Comparison of ENCODE assay signal across 7 cellular contexts in the genomic region with DNA sequence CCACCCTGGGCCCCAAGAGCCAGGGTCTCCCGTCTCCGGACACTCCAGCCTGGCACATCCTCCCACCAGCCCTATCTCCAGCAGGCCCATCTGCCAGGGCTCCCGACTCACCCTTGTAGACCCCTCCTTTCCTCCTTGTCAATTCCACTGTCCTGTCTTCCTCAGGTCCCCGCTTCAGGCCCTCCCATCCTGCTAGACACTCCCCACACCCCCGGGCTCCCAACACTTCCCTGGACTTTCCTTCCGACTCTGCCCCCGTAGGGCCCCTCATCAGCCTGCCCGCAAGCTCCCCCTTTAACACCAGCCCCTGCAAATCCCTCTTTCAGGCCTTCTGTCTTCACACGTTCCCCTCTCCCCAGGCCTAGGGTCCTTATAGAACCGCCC. TPM values are rescaled to one million over a fixed set of nuclear protein-coding genes. Genes with fewer than 3 reads are reported as not detected.
DNase-seq lines count a peak whose midpoint lies in the region; ATAC-seq, FAIRE-seq and TF ChIP-seq lines count a peak whose summit lies in the region.
"Had no signal": no experiment of that assay in that cellular context is flagged by ENCODE, and none has a peak within 500 bp of the region (broad histone marks: within the 10 kb centered on the region; RNA-seq: fewer than 3 reads in every experiment).

No MANE protein-coding gene starts in this region.

- no peak overlapping the region for H3K9ac ChIP-seq in HepG2 (ENCODE audit: insufficient read depth, low read depth, low read length)

- DNase-seq in HepG2 (ENCODE audit: low spot score) (no peak), right lobe of liver (no peak), glutamatergic neuron (peak; percentile 21), uterus (no peak), GM12892 (ENCODE audit: insufficient read length) (no peak), NCI-H748 (lab: John Stamatoyannopoulos, UW; ENCODE audit: unreplicated experiment) (no peak)
- DNase-seq: GDM1 had no signal

- H3K36me3 ChIP-seq in HepG2 (replicated peaks in 1 of 2; ENCODE audit: control insufficient read depth in 1 of 2, insufficient read depth in 2 of 2, low read length in 2 of 2), result peaks cover 0 to 5% of the 10 kb centered on the region in 2 experiments; a peak in 2 of 5 replicates
- H3K36me3 ChIP-seq in right lobe of liver, result no peaks in the 10 kb centered on the region
- H3K36me3 ChIP-seq in uterus, result no peaks in the 10 kb centered on the region

- H3K4me2 ChIP-seq in HepG2 (ENCODE audit: low read depth, low read length), result no peak overlapping the region

- FAIRE-seq in HepG2 (lab: Jason Lieb, UNC), result no peak
- FAIRE-seq in GM12892 (lab: Jason Lieb, UNC), result no peak

- H3K79me2 ChIP-seq in HepG2 (ENCODE audit: insufficient read depth, low read length), result no peaks in the 10 kb centered on the region

- no peaks in the 10 kb centered on the region for H3K9me3 ChIP-seq in HepG2 (ENCODE audit: low read length)
- no peaks in the 10 kb centered on the region for H3K9me3 ChIP-seq in right lobe of liver
- no peaks in the 10 kb centered on the region for H3K9me3 ChIP-seq in uterus

- H3K27ac ChIP-seq in HepG2 (ENCODE audit: extremely low read length, insufficient read depth, low read length) (no peak overlapping the region), right lobe of liver (no peak overlapping the region), uterus (peak overlapping the region; percentile 0 to 77)

- H3K27me3 ChIP-seq in HepG2 (ENCODE audit: control insufficient read depth in 1 of 2, insufficient read depth in 2 of 2, low read length in 2 of 2) (no peaks in the 10 kb centered on the region), right lobe of liver (no peaks in the 10 kb centered on the region), uterus (no peaks in the 10 kb centered on the region)

- H3K27ac Mint-ChIP-seq in glutamatergic neuron (ENCODE audit: unreplicated experiment), result peak overlapping the region; percentile 82

- H3K36me3 Mint-ChIP-seq in glutamatergic neuron (ENCODE audit: unreplicated experiment), result no peaks in the 10 kb centered on the region

- H3K4me3 Mint-ChIP-seq in glutamatergic neuron (ENCODE audit: unreplicated experiment), result peak overlapping the region; percentile 94

- TF ChIP-seq RAD21 in HepG2 (CRISPR knock-in tag; IDR thresholded peaks at IDR 0.05), result no peak

- POLR2A ChIA-PET in HepG2 (lab: Yijun Ruan, JAX), result no interaction called here

- no peak overlapping the region for H2AFZ ChIP-seq in HepG2 (ENCODE audit: low read length)

- WGBS in HepG2 (ENCODE audit: low lambda C conversion rate), result 90% methylated on average over 8 of the region's 10 CpGs
- 66% methylated on average over 7 of the region's 10 CpGs for WGBS in right lobe of liver (ENCODE audit: insufficient coverage, low coverage, low lambda C conversion rate, missing lambda C conversion rate)

- intact Hi-C loops in HepG2 (cut with micrococcal nuclease; ENCODE audit: unreplicated experiment), result no loop called here
- intact Hi-C loops in right lobe of liver (cut with DNase I), result no loop called here
- intact Hi-C loops in uterus (cut with DNase I; ENCODE audit: low total_unique reads), result no loop called here

- in situ Hi-C loops in HepG2 (cut with HindIII; ENCODE audit: extremely low pct_ligation_motif_present, low pct_unique_long_range_greater_than_20kb), result no loop called here

- H3K4me3 ChIP-seq in HepG2 (replicated peaks in 1 of 3; ENCODE audit: insufficient read depth in 1 of 3, low read depth in 2 of 3, low read length in 3 of 3), result no peak overlapping the region
- no peak overlapping the region for H3K4me3 ChIP-seq in right lobe of liver
- peak overlapping the region; percentile 7 to 44 for H3K4me3 ChIP-seq in uterus

- H3K4me1 ChIP-seq in HepG2 (ENCODE audit: insufficient read depth, low read length) (no peaks in the 10 kb centered on the region), right lobe of liver (no peaks in the 10 kb centered on the region), uterus (no peaks in the 10 kb centered on the region)

- H3K4me1 Mint-ChIP-seq in glutamatergic neuron (ENCODE audit: low read depth, unreplicated experiment), result peaks cover 5% of the 10 kb centered on the region

- H4K20me1 ChIP-seq in HepG2 (ENCODE audit: insufficient read depth, low read length), result no peaks in the 10 kb centered on the region

- TF ChIP-seq POLR2A in HepG2 (IDR thresholded peaks at IDR 0.05; ENCODE audit: insufficient read depth in 1 of 2, low read depth in 2 of 2, low read length in 2 of 2) (no peak), right lobe of liver (IDR thresholded peaks at IDR 0.05) (no peak), uterus (IDR thresholded peaks at IDR 0.05) (no peak), GM12892 (IDR thresholded peaks at IDR 0.05; ENCODE audit: low read depth, low read length) (no peak)

- no peak for TF ChIP-seq EP300 in HepG2 (IDR thresholded peaks at IDR 0.05; ENCODE audit: low read depth in 2 of 2, low read length in 2 of 2)
- TF ChIP-seq EP300 in HepG2 (CRISPR knock-in tag; IDR thresholded peaks at IDR 0.05; ENCODE audit: borderline replicate concordance), result no peak

- no TSS peak for BruUV-seq in HepG2 (replicated peaks; lab: Mats Ljungman, UMichigan)

- TF ChIP-seq CTCF in HepG2 (CRISPR knock-in tag; IDR thresholded peaks at IDR 0.05) (no peak), right lobe of liver (IDR thresholded peaks at IDR 0.05) (no peak), glutamatergic neuron (IDR thresholded peaks at IDR 0.05; ENCODE audit: partially characterized antibody, unreplicated experiment) (no peak), uterus (IDR thresholded peaks at IDR 0.05) (no peak)

- H3K9me3 Mint-ChIP-seq in glutamatergic neuron (ENCODE audit: unreplicated experiment), result peaks cover 3% of the 10 kb centered on the region

- H3K27me3 Mint-ChIP-seq in glutamatergic neuron (ENCODE audit: unreplicated experiment), result peaks cover 5% of the 10 kb centered on the region

- CTCF ChIA-PET in HepG2 (lab: Yijun Ruan, JAX; ENCODE audit: low intra/inter-chr PET ratio, low total read pairs), result no interaction called here

- no peak for ATAC-seq in HepG2
- ATAC-seq in right lobe of liver, result no peak

RNA-seq across cellular contexts. Expression of gene PRAF2, which starts 1.1 kb away (rescaled TPM):
- total RNA-seq in HepG2 (2016; rRNA removed; fragmentation: Illumina TruSeq; extraction: Trizol), result 0.33 TPM in 1 of 2 replicates, not detected in the other
- total RNA-seq in HepG2 (2016; cell fraction: cytosol; rRNA removed; fragmentation: Illumina TruSeq; extraction: Trizol; ENCODE audit: low read depth), result not detected in 2 replicates
- total RNA-seq in HepG2 (2016; cell fraction: insoluble cytoplasmic fraction; rRNA removed; fragmentation: Illumina TruSeq; extraction: Trizol), result 0.37 TPM in 1 of 2 replicates, not detected in the other
- not detected in 2 replicates for total RNA-seq in HepG2 (2016; cell fraction: membrane; rRNA removed; fragmentation: Illumina TruSeq; extraction: Trizol)
- 1.0 TPM in 1 of 2 replicates, not detected in the other for total RNA-seq in HepG2 (2016; cell fraction: nucleus; rRNA removed; fragmentation: Illumina TruSeq; extraction: Trizol)
- polyA plus RNA-seq in HepG2 (2011; rRNA removed), result 2.6 and 4.3 TPM in 2 replicates
- polyA plus RNA-seq in HepG2 (2011; cell fraction: cytosol; rRNA removed), result 0.94 and 1.1 TPM in 2 replicates
- polyA plus RNA-seq in HepG2 (2011; cell fraction: nucleus; rRNA removed), result 16.4 and 19.7 TPM in 2 replicates
- polyA plus RNA-seq in HepG2 (2012), result 2.0 and 3.1 TPM in 2 replicates
- polyA plus RNA-seq in HepG2 (2016; cell fraction: cytosol; fragmentation: Illumina TruSeq; extraction: Trizol; ENCODE audit: low read depth), result 0.26 TPM in 1 of 2 replicates, not detected in the other
- 0.58 TPM in 1 of 2 replicates, not detected in the other for polyA plus RNA-seq in HepG2 (2016; cell fraction: insoluble cytoplasmic fraction; fragmentation: Illumina TruSeq; extraction: Trizol; ENCODE audit: low read depth)
- polyA plus RNA-seq in HepG2 (2016; cell fraction: membrane; fragmentation: Illumina TruSeq; extraction: Trizol; ENCODE audit: low read depth), result 0.17 and 0.50 TPM in 2 replicates
- 3.4 and 4.5 TPM in 2 replicates for polyA plus RNA-seq in HepG2 (2016; cell fraction: nucleus; fragmentation: Illumina TruSeq; extraction: Trizol; ENCODE audit: insufficient read depth, low read depth)
- polyA minus RNA-seq in HepG2 (2011; rRNA and poly(A)+ RNA removed; ENCODE audit: low replicate concordance), result 0.84 and 7.9 TPM in 2 replicates
- not detected in 2 replicates for polyA minus RNA-seq in HepG2 (2011; cell fraction: cytosol; rRNA and poly(A)+ RNA removed)
- 1.7 and 5.3 TPM in 2 replicates for polyA minus RNA-seq in HepG2 (2011; cell fraction: nucleus; rRNA and poly(A)+ RNA removed)
- 10 to 100 TPM in 1 of 6 experiments, 1 to 10 TPM in 5; 3.1 to 11.2 (median 5.1) TPM for total RNA-seq in right lobe of liver
- total RNA-seq in glutamatergic neuron (ENCODE audit: unreplicated experiment), result 41.5 TPM
- 10 to 100 TPM in 2 of 4 donors, 1 to 10 TPM in 1, under 1 TPM in 1; 0.77 to 45.2 (median 23.8) TPM for total RNA-seq in uterus
- 3.5 TPM for polyA plus RNA-seq in GM12892 (2012; ENCODE audit: missing spikeins)

RNA-seq across cellular contexts. Expression of gene WDR45, which starts 7.0 kb away (rescaled TPM):
- total RNA-seq in HepG2 (2016; rRNA removed; fragmentation: Illumina TruSeq; extraction: Trizol), result 14.0 and 16.4 TPM in 2 replicates
- total RNA-seq in HepG2 (2016; cell fraction: cytosol; rRNA removed; fragmentation: Illumina TruSeq; extraction: Trizol; ENCODE audit: low read depth), result 18.4 and 20.2 TPM in 2 replicates
- 16.0 and 19.4 TPM in 2 replicates for total RNA-seq in HepG2 (2016; cell fraction: insoluble cytoplasmic fraction; rRNA removed; fragmentation: Illumina TruSeq; extraction: Trizol)
- 18.8 and 22.7 TPM in 2 replicates for total RNA-seq in HepG2 (2016; cell fraction: membrane; rRNA removed; fragmentation: Illumina TruSeq; extraction: Trizol)
- 17.9 and 19.4 TPM in 2 replicates for total RNA-seq in HepG2 (2016; cell fraction: nucleus; rRNA removed; fragmentation: Illumina TruSeq; extraction: Trizol)
- polyA plus RNA-seq in HepG2 (2011; rRNA removed), result 65.5 and 91.1 TPM in 2 replicates
- polyA plus RNA-seq in HepG2 (2011; cell fraction: cytosol; rRNA removed), result 48.7 and 57.4 TPM in 2 replicates
- polyA plus RNA-seq in HepG2 (2011; cell fraction: nucleus; rRNA removed), result 386 and 474 TPM in 2 replicates
- polyA plus RNA-seq in HepG2 (2012), result 30.1 and 49.9 TPM in 2 replicates
- 15.5 and 17.3 TPM in 2 replicates for polyA plus RNA-seq in HepG2 (2016; cell fraction: cytosol; fragmentation: Illumina TruSeq; extraction: Trizol; ENCODE audit: low read depth)
- polyA plus RNA-seq in HepG2 (2016; cell fraction: insoluble cytoplasmic fraction; fragmentation: Illumina TruSeq; extraction: Trizol; ENCODE audit: low read depth), result 18.7 and 19.8 TPM in 2 replicates
- polyA plus RNA-seq in HepG2 (2016; cell fraction: membrane; fragmentation: Illumina TruSeq; extraction: Trizol; ENCODE audit: low read depth), result 14.2 and 18.3 TPM in 2 replicates
- 44.7 and 54.6 TPM in 2 replicates for polyA plus RNA-seq in HepG2 (2016; cell fraction: nucleus; fragmentation: Illumina TruSeq; extraction: Trizol; ENCODE audit: insufficient read depth, low read depth)
- polyA minus RNA-seq in HepG2 (2011; rRNA and poly(A)+ RNA removed; ENCODE audit: low replicate concordance), result 64.1 and 271 TPM in 2 replicates
- 14.8 and 18.8 TPM in 2 replicates for polyA minus RNA-seq in HepG2 (2011; cell fraction: cytosol; rRNA and poly(A)+ RNA removed)
- 53.6 and 83.3 TPM in 2 replicates for polyA minus RNA-seq in HepG2 (2011; cell fraction: nucleus; rRNA and poly(A)+ RNA removed)
- total RNA-seq in right lobe of liver, result 10 to 100 TPM; 31.8 to 65.2 (median 47.9) TPM
- total RNA-seq in glutamatergic neuron (ENCODE audit: unreplicated experiment), result 66.4 TPM
- total RNA-seq in uterus, result 10 to 100 TPM; 37.6 to 96.5 (median 58.7) TPM
- polyA plus RNA-seq in GM12892 (2012; ENCODE audit: missing spikeins), result 12.6 TPM

RNA-seq across cellular contexts. Expression of gene CCDC120, which starts 13.9 kb away (rescaled TPM):
- total RNA-seq in HepG2 (2016; rRNA removed; fragmentation: Illumina TruSeq; extraction: Trizol), result 0.89 and 1.3 TPM in 2 replicates
- 0.30 and 0.44 TPM in 2 replicates for total RNA-seq in HepG2 (2016; cell fraction: cytosol; rRNA removed; fragmentation: Illumina TruSeq; extraction: Trizol; ENCODE audit: low read depth)
- 0.61 and 1.2 TPM in 2 replicates for total RNA-seq in HepG2 (2016; cell fraction: insoluble cytoplasmic fraction; rRNA removed; fragmentation: Illumina TruSeq; extraction: Trizol)
- total RNA-seq in HepG2 (2016; cell fraction: membrane; rRNA removed; fragmentation: Illumina TruSeq; extraction: Trizol), result 0.83 and 0.90 TPM in 2 replicates
- total RNA-seq in HepG2 (2016; cell fraction: nucleus; rRNA removed; fragmentation: Illumina TruSeq; extraction: Trizol), result 1.0 and 2.0 TPM in 2 replicates
- polyA plus RNA-seq in HepG2 (2011; rRNA removed), result 3.2 and 3.7 TPM in 2 replicates
- 1.7 and 2.1 TPM in 2 replicates for polyA plus RNA-seq in HepG2 (2011; cell fraction: cytosol; rRNA removed)
- 11.3 and 13.0 TPM in 2 replicates for polyA plus RNA-seq in HepG2 (2011; cell fraction: nucleus; rRNA removed)
- 3.2 and 3.9 TPM in 2 replicates for polyA plus RNA-seq in HepG2 (2012)
- 0.15 and 0.16 TPM in 2 replicates for polyA plus RNA-seq in HepG2 (2016; cell fraction: cytosol; fragmentation: Illumina TruSeq; extraction: Trizol; ENCODE audit: low read depth)
- 2.4 and 3.0 TPM in 2 replicates for polyA plus RNA-seq in HepG2 (2016; cell fraction: insoluble cytoplasmic fraction; fragmentation: Illumina TruSeq; extraction: Trizol; ENCODE audit: low read depth)
- polyA plus RNA-seq in HepG2 (2016; cell fraction: membrane; fragmentation: Illumina TruSeq; extraction: Trizol; ENCODE audit: low read depth), result 0.78 and 1.0 TPM in 2 replicates
- 7.3 TPM in 2 replicates for polyA plus RNA-seq in HepG2 (2016; cell fraction: nucleus; fragmentation: Illumina TruSeq; extraction: Trizol; ENCODE audit: insufficient read depth, low read depth)
- polyA minus RNA-seq in HepG2 (2011; rRNA and poly(A)+ RNA removed; ENCODE audit: low replicate concordance), result 3.1 and 4.9 TPM in 2 replicates
- 1.3 and 1.4 TPM in 2 replicates for polyA minus RNA-seq in HepG2 (2011; cell fraction: cytosol; rRNA and poly(A)+ RNA removed)
- 2.8 and 4.2 TPM in 2 replicates for polyA minus RNA-seq in HepG2 (2011; cell fraction: nucleus; rRNA and poly(A)+ RNA removed)
- total RNA-seq in right lobe of liver, result 10 to 100 TPM in 1 of 6 experiments, 1 to 10 TPM in 5; 3.3 to 12.1 (median 4.5) TPM
- 17.6 TPM for total RNA-seq in glutamatergic neuron (ENCODE audit: unreplicated experiment)
- total RNA-seq in uterus, result 10 to 100 TPM in 1 of 4 donors, 1 to 10 TPM in 3; 2.0 to 12.0 (median 4.2) TPM
- 1.7 TPM for polyA plus RNA-seq in GM12892 (2012; ENCODE audit: missing spikeins)

RNA-seq across cellular contexts. Expression of gene TFE3, which starts 29.5 kb away (rescaled TPM):
- 8.8 and 12.3 TPM in 2 replicates for total RNA-seq in HepG2 (2016; rRNA removed; fragmentation: Illumina TruSeq; extraction: Trizol)
- 7.1 and 7.8 TPM in 2 replicates for total RNA-seq in HepG2 (2016; cell fraction: cytosol; rRNA removed; fragmentation: Illumina TruSeq; extraction: Trizol; ENCODE audit: low read depth)
- total RNA-seq in HepG2 (2016; cell fraction: insoluble cytoplasmic fraction; rRNA removed; fragmentation: Illumina TruSeq; extraction: Trizol), result 7.3 and 11.4 TPM in 2 replicates
- total RNA-seq in HepG2 (2016; cell fraction: membrane; rRNA removed; fragmentation: Illumina TruSeq; extraction: Trizol), result 19.2 and 21.8 TPM in 2 replicates
- total RNA-seq in HepG2 (2016; cell fraction: nucleus; rRNA removed; fragmentation: Illumina TruSeq; extraction: Trizol), result 7.7 and 10.3 TPM in 2 replicates
- polyA plus RNA-seq in HepG2 (2011; rRNA removed), result 8.3 and 13.1 TPM in 2 replicates
- polyA plus RNA-seq in HepG2 (2011; cell fraction: cytosol; rRNA removed), result 7.3 and 11.0 TPM in 2 replicates
- polyA plus RNA-seq in HepG2 (2011; cell fraction: nucleus; rRNA removed), result 18.5 and 24.4 TPM in 2 replicates
- polyA plus RNA-seq in HepG2 (2012), result 13.3 and 22.4 TPM in 2 replicates
- polyA plus RNA-seq in HepG2 (2016; cell fraction: cytosol; fragmentation: Illumina TruSeq; extraction: Trizol; ENCODE audit: low read depth), result 12.4 and 13.7 TPM in 2 replicates
- polyA plus RNA-seq in HepG2 (2016; cell fraction: insoluble cytoplasmic fraction; fragmentation: Illumina TruSeq; extraction: Trizol; ENCODE audit: low read depth), result 17.3 and 24.4 TPM in 2 replicates
- polyA plus RNA-seq in HepG2 (2016; cell fraction: membrane; fragmentation: Illumina TruSeq; extraction: Trizol; ENCODE audit: low read depth), result 30.6 and 31.9 TPM in 2 replicates
- 31.0 and 32.9 TPM in 2 replicates for polyA plus RNA-seq in HepG2 (2016; cell fraction: nucleus; fragmentation: Illumina TruSeq; extraction: Trizol; ENCODE audit: insufficient read depth, low read depth)
- polyA minus RNA-seq in HepG2 (2011; rRNA and poly(A)+ RNA removed; ENCODE audit: low replicate concordance), result 19.4 and 40.0 TPM in 2 replicates
- 13.7 and 14.2 TPM in 2 replicates for polyA minus RNA-seq in HepG2 (2011; cell fraction: cytosol; rRNA and poly(A)+ RNA removed)
- polyA minus RNA-seq in HepG2 (2011; cell fraction: nucleus; rRNA and poly(A)+ RNA removed), result 12.0 and 14.9 TPM in 2 replicates
- total RNA-seq in right lobe of liver, result 10 to 100 TPM; 14.9 to 43.3 (median 23.3) TPM
- 39.8 TPM for total RNA-seq in glutamatergic neuron (ENCODE audit: unreplicated experiment)
- total RNA-seq in uterus, result 10 to 100 TPM; 16.7 to 75.0 (median 38.7) TPM
- polyA plus RNA-seq in GM12892 (2012; ENCODE audit: missing spikeins), result 12.7 TPM

RNA-seq across cellular contexts. Expression of gene GPKOW, which starts 50.8 kb away (rescaled TPM):
- total RNA-seq in HepG2 (2016; rRNA removed; fragmentation: Illumina TruSeq; extraction: Trizol), result 18.7 and 21.5 TPM in 2 replicates
- 1.9 and 2.4 TPM in 2 replicates for total RNA-seq in HepG2 (2016; cell fraction: cytosol; rRNA removed; fragmentation: Illumina TruSeq; extraction: Trizol; ENCODE audit: low read depth)
- total RNA-seq in HepG2 (2016; cell fraction: insoluble cytoplasmic fraction; rRNA removed; fragmentation: Illumina TruSeq; extraction: Trizol), result 17.8 and 20.5 TPM in 2 replicates
- total RNA-seq in HepG2 (2016; cell fraction: membrane; rRNA removed; fragmentation: Illumina TruSeq; extraction: Trizol), result 4.0 and 4.1 TPM in 2 replicates
- total RNA-seq in HepG2 (2016; cell fraction: nucleus; rRNA removed; fragmentation: Illumina TruSeq; extraction: Trizol), result 7.2 and 9.0 TPM in 2 replicates
- 22.6 and 26.2 TPM in 2 replicates for polyA plus RNA-seq in HepG2 (2011; rRNA removed)
- polyA plus RNA-seq in HepG2 (2011; cell fraction: cytosol; rRNA removed), result 27.2 and 29.3 TPM in 2 replicates
- polyA plus RNA-seq in HepG2 (2011; cell fraction: nucleus; rRNA removed), result 11.7 and 13.7 TPM in 2 replicates
- polyA plus RNA-seq in HepG2 (2012), result 14.0 and 17.6 TPM in 2 replicates
- polyA plus RNA-seq in HepG2 (2016; cell fraction: cytosol; fragmentation: Illumina TruSeq; extraction: Trizol; ENCODE audit: low read depth), result 1.6 and 2.0 TPM in 2 replicates
- polyA plus RNA-seq in HepG2 (2016; cell fraction: insoluble cytoplasmic fraction; fragmentation: Illumina TruSeq; extraction: Trizol; ENCODE audit: low read depth), result 21.6 and 21.9 TPM in 2 replicates
- polyA plus RNA-seq in HepG2 (2016; cell fraction: membrane; fragmentation: Illumina TruSeq; extraction: Trizol; ENCODE audit: low read depth), result 2.3 and 2.5 TPM in 2 replicates
- 11.4 and 12.8 TPM in 2 replicates for polyA plus RNA-seq in HepG2 (2016; cell fraction: nucleus; fragmentation: Illumina TruSeq; extraction: Trizol; ENCODE audit: insufficient read depth, low read depth)
- 10.7 and 22.1 TPM in 2 replicates for polyA minus RNA-seq in HepG2 (2011; rRNA and poly(A)+ RNA removed; ENCODE audit: low replicate concordance)
- polyA minus RNA-seq in HepG2 (2011; cell fraction: cytosol; rRNA and poly(A)+ RNA removed), result 9.2 and 12.6 TPM in 2 replicates
- polyA minus RNA-seq in HepG2 (2011; cell fraction: nucleus; rRNA and poly(A)+ RNA removed), result 8.0 and 8.5 TPM in 2 replicates
- total RNA-seq in right lobe of liver, result 10 to 100 TPM in 3 of 6 experiments, 1 to 10 TPM in 3; 9.3 to 14.9 (median 10.2) TPM
- total RNA-seq in glutamatergic neuron (ENCODE audit: unreplicated experiment), result 20.6 TPM
- total RNA-seq in uterus, result 10 to 100 TPM in 2 of 4 donors, 1 to 10 TPM in 2; 5.6 to 22.0 (median 12.8) TPM
- polyA plus RNA-seq in GM12892 (2012; ENCODE audit: missing spikeins), result 13.1 TPM

Comparison
In these comparisons a context has a peak if more than half of its experiments do, and no peak if none do; other contexts are left out.
1. H3K27ac ChIP-seq: peak in uterus (2 of 2); none in HepG2 (single experiment) and right lobe of liver (0 of 3).
2. H3K4me3 ChIP-seq: peak in uterus (2 of 2); none in HepG2 (0 of 3) and right lobe of liver (0 of 3).